ENCODE assay signal across 21 cellular contexts in genomic region chr10:71036279-71036535, GRCh38.
DNase-seq lines count a peak whose midpoint lies in the region; FAIRE-seq and TF ChIP-seq lines count a peak whose summit lies in the region.
"Had no signal": no experiment of that assay in that cellular context is flagged by ENCODE, and none has a peak within 500 bp of the region (broad histone marks: within the 10 kb centered on the region; RNA-seq: fewer than 3 reads in every experiment).

No MANE protein-coding gene starts in this region.

- H2BK5ac ChIP-seq in trophoblast cell (ENCODE audit: low read depth, low read length, poor library complexity) = no peak overlapping the region

- H3K27ac Mint-ChIP-seq in astrocyte (ENCODE audit: unreplicated experiment) = peak overlapping the region; percentile 34
- H3K27ac Mint-ChIP-seq: B cell; CD14-positive monocyte; CD4-positive, alpha-beta memory T cell; GM23338; HFFc6 had no signal

- H3K4me3 ChIP-seq in right atrium auricular region (no peak overlapping the region), astrocyte (ENCODE audit: insufficient read depth, low read depth, low read length) (no peak overlapping the region), trophoblast cell (ENCODE audit: low read depth, low read length) (no peak overlapping the region)
- H3K4me3 ChIP-seq: GM23338 had no signal

- no peaks in the 10 kb centered on the region for H4K20me1 ChIP-seq in astrocyte (ENCODE audit: insufficient read depth, low read length)

- peaks cover 4% of the 10 kb centered on the region for H3K9me3 Mint-ChIP-seq in astrocyte (ENCODE audit: unreplicated experiment)
- H3K9me3 Mint-ChIP-seq: CD14-positive monocyte, GM23338, HFFc6 had no signal

- DNase-seq in NCI-H82 (lab: John Stamatoyannopoulos, UW) (peak; percentile 35), NCI-H82 treated with DMSO at 0.1 percent for 48 hours (lab: John Stamatoyannopoulos, UW; ENCODE audit: unreplicated experiment) (no peak), cardiac septum (ENCODE audit: low spot score) (peak; percentile 19), right atrium auricular region (ENCODE audit: low spot score) (no peak), astrocyte (ENCODE audit: low read depth) (no peak), posterior vena cava (ENCODE audit: low spot score) (peak; percentile 32), GM20000 (ENCODE audit: low spot score) (no peak), trophoblast cell (no peak)
- DNase-seq: CD4-positive, alpha-beta memory T cell; DMS153; DMS79; GDM1; HCEC 1CT; HFFc6 had no signal

- H3K79me2 ChIP-seq in astrocyte (ENCODE audit: insufficient read depth, low read length) (no peaks in the 10 kb centered on the region), trophoblast cell (ENCODE audit: control insufficient read depth, insufficient read depth, low read length, poor library complexity) (no peaks in the 10 kb centered on the region)

- no peak overlapping the region for H3K27ac ChIP-seq in right atrium auricular region
- no peak overlapping the region for H3K27ac ChIP-seq in astrocyte (ENCODE audit: low read depth, low read length)
- no peak overlapping the region for H3K27ac ChIP-seq in trophoblast cell (ENCODE audit: low read depth, low read length)
- H3K27ac ChIP-seq: HL-60 had no signal

- H2BK120ac ChIP-seq in trophoblast cell (ENCODE audit: insufficient read depth, low read length, poor library complexity) = no peak overlapping the region

- no peak overlapping the region for H3K4me2 ChIP-seq in astrocyte (ENCODE audit: low read length)
- H3K4me2 ChIP-seq in trophoblast cell (ENCODE audit: low read length) = no peak overlapping the region
- H3K4me2 ChIP-seq: GM23338 had no signal

- H3K36me3 ChIP-seq in right atrium auricular region (no peaks in the 10 kb centered on the region), astrocyte (ENCODE audit: insufficient read depth, low read length) (no peaks in the 10 kb centered on the region), trophoblast cell (ENCODE audit: control insufficient read depth in 1 of 2, insufficient read depth in 2 of 2, low read length in 2 of 2) (no peaks in the 10 kb centered on the region)

- peaks cover 8% of the 10 kb centered on the region for H3K4me1 Mint-ChIP-seq in astrocyte (ENCODE audit: low read depth, unreplicated experiment)
- H3K4me1 Mint-ChIP-seq: CD14-positive monocyte; CD4-positive, alpha-beta memory T cell; GM23338 had no signal

- no peak overlapping the region for H3K23ac ChIP-seq in trophoblast cell (ENCODE audit: low read length)

- H3K79me1 ChIP-seq in trophoblast cell (ENCODE audit: low read length) = no peaks in the 10 kb centered on the region

- no peak overlapping the region for H2BK12ac ChIP-seq in trophoblast cell (ENCODE audit: low read length)

- H3K36me3 Mint-ChIP-seq in astrocyte (ENCODE audit: low read depth, unreplicated experiment) = no peaks in the 10 kb centered on the region
- H3K36me3 Mint-ChIP-seq: CD14-positive monocyte; CD4-positive, alpha-beta memory T cell had no signal

- no peak overlapping the region for H4K91ac ChIP-seq in trophoblast cell (ENCODE audit: low read depth, low read length)

- no peak overlapping the region for H3K9ac ChIP-seq in astrocyte (ENCODE audit: low read length)
- H3K9ac ChIP-seq in trophoblast cell (ENCODE audit: low read length) = no peak overlapping the region

- no CpG with 5 or more reads among the region's 4 CpGs for WGBS in trophoblast cell (ENCODE audit: extremely low coverage, insufficient coverage, insufficient read length)

- H2AK5ac ChIP-seq in trophoblast cell (ENCODE audit: low read length) = no peak overlapping the region

- no peak for FAIRE-seq in astrocyte (lab: Jason Lieb, UNC)
- FAIRE-seq: GM12892, GM18507, H54 had no signal

- no peak for TF ChIP-seq CTCF in right atrium auricular region (IDR thresholded peaks at IDR 0.05)
- no peak for TF ChIP-seq CTCF in astrocyte (IDR thresholded peaks at IDR 0.05; ENCODE audit: insufficient read depth, low read depth, low read length)
- TF ChIP-seq CTCF in GM20000 (IDR thresholded peaks at IDR 0.05; ENCODE audit: extremely low read depth, missing control alignments) = no peak

- H3K27me3 Mint-ChIP-seq in astrocyte (ENCODE audit: low read depth, unreplicated experiment) = peaks cover 14% of the 10 kb centered on the region

- H3K14ac ChIP-seq in trophoblast cell (ENCODE audit: low read length) = no peak overlapping the region

- H2AFZ ChIP-seq in astrocyte (ENCODE audit: low read depth, low read length) = no peak overlapping the region
- no peak overlapping the region for H2AFZ ChIP-seq in trophoblast cell (ENCODE audit: insufficient read depth, low read length, poor library complexity)
- H2AFZ ChIP-seq: GM23338 had no signal

- H3K18ac ChIP-seq in trophoblast cell (ENCODE audit: low read length) = no peak overlapping the region

- H3K27me3 ChIP-seq in right atrium auricular region = no peaks in the 10 kb centered on the region
- peaks cover 9% of the 10 kb centered on the region for H3K27me3 ChIP-seq in astrocyte (ENCODE audit: insufficient read depth, low read length)
- H3K27me3 ChIP-seq in trophoblast cell (ENCODE audit: insufficient read depth, low read length) = no peaks in the 10 kb centered on the region

- intact Hi-C loops in cardiac septum (cut with DNase I) (no loop called here), posterior vena cava (cut with DNase I) (no loop called here)

- no peak overlapping the region for H3K4ac ChIP-seq in trophoblast cell (ENCODE audit: low read depth, low read length)

- no peak overlapping the region for H4K12ac ChIP-seq in trophoblast cell (ENCODE audit: low read depth, low read length)

- H3K9me3 ChIP-seq in right atrium auricular region (no peaks in the 10 kb centered on the region), astrocyte (ENCODE audit: insufficient read depth, low read depth, low read length) (no peaks in the 10 kb centered on the region), trophoblast cell (ENCODE audit: insufficient read depth, low read depth, low read length) (peaks cover 3% of the 10 kb centered on the region)

- no peak overlapping the region for H3K4me3 Mint-ChIP-seq in astrocyte (ENCODE audit: unreplicated experiment)
- H3K4me3 Mint-ChIP-seq: B cell; CD14-positive monocyte; CD4-positive, alpha-beta memory T cell; GM23338; HFFc6 had no signal

- H3K4me1 ChIP-seq in right atrium auricular region (no peaks in the 10 kb centered on the region), astrocyte (ENCODE audit: insufficient read depth, low read length) (no peaks in the 10 kb centered on the region), trophoblast cell (ENCODE audit: control insufficient read depth in 1 of 2, insufficient read depth in 2 of 2, low read length in 2 of 2) (no peaks in the 10 kb centered on the region)

- no peak overlapping the region for H4K8ac ChIP-seq in trophoblast cell (ENCODE audit: low read depth, low read length)

Comparison
In these comparisons a context has a peak if more than half of its experiments do, and no peak if none do; other contexts are left out.
1. DNase-seq: peak in NCI-H82 (single experiment), cardiac septum (single experiment) and posterior vena cava (single experiment); none in NCI-H82 treated with DMSO at 0.1 percent for 48 hours (single experiment), right atrium auricular region (single experiment), astrocyte (single experiment), GM20000 (single experiment) and trophoblast cell (0 of 2).